In the genomic region with DNA sequence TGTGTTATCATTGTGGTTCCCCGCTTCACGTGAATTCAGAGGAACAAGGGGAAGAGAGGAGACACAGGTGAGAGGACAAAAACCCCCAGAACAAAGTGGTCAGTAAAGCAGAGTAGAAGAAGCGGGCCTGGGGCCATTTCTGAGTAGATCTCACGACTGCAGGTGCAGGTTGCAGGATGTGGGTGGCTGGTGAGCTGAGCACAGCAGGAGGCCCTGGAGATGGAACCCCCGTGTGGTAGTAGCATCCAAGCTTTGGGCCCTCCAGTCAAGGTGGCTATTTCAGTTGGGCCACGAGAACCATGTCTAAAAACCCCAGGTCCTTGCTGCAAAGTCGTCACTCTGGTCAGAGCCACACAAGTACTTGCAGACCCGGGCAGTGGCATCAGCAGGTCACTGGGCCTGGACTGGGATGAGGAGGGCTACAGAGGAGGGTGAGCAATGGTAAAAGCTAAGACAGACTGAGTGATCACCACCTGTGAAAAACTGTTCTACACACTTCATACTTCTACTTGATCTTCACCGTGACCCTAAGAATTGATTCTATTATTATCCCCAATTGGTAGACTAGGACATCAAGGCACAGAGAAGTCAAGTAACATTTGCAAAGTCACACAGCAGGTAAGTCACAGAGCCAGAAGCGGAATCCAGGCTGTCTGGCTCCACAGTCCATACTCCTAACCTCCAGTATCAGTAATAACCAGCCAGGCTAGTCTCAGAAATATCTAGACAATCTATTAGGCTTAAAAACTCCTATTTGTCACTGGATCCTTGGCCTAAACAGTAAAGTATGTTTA, we compare ENCODE assay signal across 18 cellular contexts. TPM values are rescaled to one million over a fixed set of nuclear protein-coding genes. Genes with fewer than 3 reads are reported as not detected.
"Had no signal": no experiment of that assay in that cellular context is flagged by ENCODE, and none has a peak within 500 bp of the region (broad histone marks: within the 10 kb centered on the region; RNA-seq: fewer than 3 reads in every experiment).

No MANE protein-coding gene starts in this region.

- H3K27ac ChIP-seq: gastrocnemius medialis, left ventricle myocardium inferior, lower lobe of right lung, neutrophil, sigmoid colon had no signal

- H3K36me3 ChIP-seq: gastrocnemius medialis, left ventricle myocardium inferior, lower lobe of right lung, neutrophil, sigmoid colon had no signal

- H3K9me3 ChIP-seq: gastrocnemius medialis, left ventricle myocardium inferior, lower lobe of right lung, neutrophil, sigmoid colon had no signal

- H3K4me1 ChIP-seq: lower lobe of right lung had no signal

- H3K27me3 ChIP-seq: gastrocnemius medialis, neutrophil, sigmoid colon had no signal

- DNase-seq: effector memory CD4-positive, alpha-beta T cell; gastrocnemius medialis; glutamatergic neuron; left ventricle myocardium inferior; lower lobe of right lung; naive thymus-derived CD4-positive, alpha-beta T cell; nephron progenitor cell; sigmoid colon; stimulated activated CD4-positive, alpha-beta T cell treated with anti-CD3 and anti-CD28 coated beads, Interleukin-2, amount 100 ng/mL, for 24 hours; stimulated activated CD4-positive, alpha-beta T cell treated with anti-CD3 and anti-CD28 coated beads, Interleukin-4, amount 100 ng/mL, for 4 hours; stimulated activated naive CD4-positive, alpha-beta T cell treated with Interleukin-2 at 50 U/mL for 16 hours; trophoblast cell had no signal

- FAIRE-seq: endometrium, keratinocyte had no signal

- ATAC-seq: esophagus mucosa; gastrocnemius medialis; lower lobe of right lung; naive thymus-derived CD4-positive, alpha-beta T cell had no signal

- H3K4me3 ChIP-seq: gastrocnemius medialis, left ventricle myocardium inferior, lower lobe of right lung, sigmoid colon, skin epidermis had no signal

RNA-seq across cellular contexts. Expression of a gene that starts 43.8 kb away (rescaled TPM):
- total RNA-seq: esophagus mucosa, pulmonary artery endothelial cell had no signal
- polyA plus RNA-seq: naive thymus-derived CD4-positive, alpha-beta T cell had no signal
